Comparison of ENCODE assay signal across 1 cellular context in genomic region chr5:179698935-179699639, GRCh38.
TF ChIP-seq lines count a peak whose summit lies in the region.

A gene with protein sequence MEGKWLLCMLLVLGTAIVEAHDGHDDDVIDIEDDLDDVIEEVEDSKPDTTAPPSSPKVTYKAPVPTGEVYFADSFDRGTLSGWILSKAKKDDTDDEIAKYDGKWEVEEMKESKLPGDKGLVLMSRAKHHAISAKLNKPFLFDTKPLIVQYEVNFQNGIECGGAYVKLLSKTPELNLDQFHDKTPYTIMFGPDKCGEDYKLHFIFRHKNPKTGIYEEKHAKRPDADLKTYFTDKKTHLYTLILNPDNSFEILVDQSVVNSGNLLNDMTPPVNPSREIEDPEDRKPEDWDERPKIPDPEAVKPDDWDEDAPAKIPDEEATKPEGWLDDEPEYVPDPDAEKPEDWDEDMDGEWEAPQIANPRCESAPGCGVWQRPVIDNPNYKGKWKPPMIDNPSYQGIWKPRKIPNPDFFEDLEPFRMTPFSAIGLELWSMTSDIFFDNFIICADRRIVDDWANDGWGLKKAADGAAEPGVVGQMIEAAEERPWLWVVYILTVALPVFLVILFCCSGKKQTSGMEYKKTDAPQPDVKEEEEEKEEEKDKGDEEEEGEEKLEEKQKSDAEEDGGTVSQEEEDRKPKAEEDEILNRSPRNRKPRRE (plus strand): TSS chr5:179698967. CDS start chr5:179705682, 6,715 bp downstream.

TF ChIP-seq in HepG2, 621 proteins besides CTCF, POLR2A, EP300 and RAD21 (continued from another document and continues in another):
- TF ChIP-seq, protein P1, sequence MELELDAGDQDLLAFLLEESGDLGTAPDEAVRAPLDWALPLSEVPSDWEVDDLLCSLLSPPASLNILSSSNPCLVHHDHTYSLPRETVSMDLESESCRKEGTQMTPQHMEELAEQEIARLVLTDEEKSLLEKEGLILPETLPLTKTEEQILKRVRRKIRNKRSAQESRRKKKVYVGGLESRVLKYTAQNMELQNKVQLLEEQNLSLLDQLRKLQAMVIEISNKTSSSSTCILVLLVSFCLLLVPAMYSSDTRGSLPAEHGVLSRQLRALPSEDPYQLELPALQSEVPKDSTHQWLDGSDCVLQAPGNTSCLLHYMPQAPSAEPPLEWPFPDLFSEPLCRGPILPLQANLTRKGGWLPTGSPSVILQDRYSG (CRISPR knock-in tag; IDR thresholded peaks at IDR 0.05), result no peak; the same call in 1 of the 2 replicates
- TF ChIP-seq ELF4 (CRISPR knock-in tag; IDR thresholded peaks at IDR 0.05; ENCODE audit: borderline replicate concordance) (peak; percentile 51; the same call in 1 of the 2 replicates), NFE2L2 (IDR thresholded peaks at IDR 0.05; ENCODE audit: low read length) (no peak), DNMT3B (CRISPR knock-in tag; conservative IDR thresholded peaks at IDR 0.05) (no peak), ZNF839 (CRISPR knock-in tag; IDR thresholded peaks at IDR 0.05; ENCODE audit: borderline replicate concordance) (no peak), TAF1 (CRISPR knock-in tag; IDR thresholded peaks at IDR 0.05) (peak; percentile 94), HOXA3 (CRISPR knock-in tag; IDR thresholded peaks at IDR 0.05) (peak; percentile 6), ZMYM4 (CRISPR knock-in tag; IDR thresholded peaks at IDR 0.05) (peak; percentile 10; the same call in 1 of the 2 replicates), PHF20 (CRISPR knock-in tag; IDR thresholded peaks at IDR 0.05) (peak; percentile 30; the same call in 1 of the 2 replicates), GATAD2A (CRISPR knock-in tag; IDR thresholded peaks at IDR 0.05) (no peak), BATF2 (CRISPR knock-in tag; IDR thresholded peaks at IDR 0.05) (0 out of 2 replicates have a peak, but pooled peaks have one; percentile 51), DMTF1 (CRISPR knock-in tag; IDR thresholded peaks at IDR 0.05) (no peak), POLR2AphosphoS2 (IDR thresholded peaks at IDR 0.05; ENCODE audit: low read depth, low read length) (peak; percentile 84), ZNF720 (CRISPR knock-in tag; IDR thresholded peaks at IDR 0.05) (no peak), ZNF460 (CRISPR knock-in tag; IDR thresholded peaks at IDR 0.05; ENCODE audit: borderline replicate concordance) (no peak), XBP1 (CRISPR knock-in tag; IDR thresholded peaks at IDR 0.05) (no peak; the same call in 1 of the 2 replicates), ARNTL (CRISPR knock-in tag; IDR thresholded peaks at IDR 0.05) (peak; percentile 90), MBNL3 (CRISPR knock-in tag; conservative IDR thresholded peaks at IDR 0.05) (no peak), ZNF136 (CRISPR knock-in tag; IDR thresholded peaks at IDR 0.05; ENCODE audit: low read depth) (no peak), ZNF160 (CRISPR knock-in tag; IDR thresholded peaks at IDR 0.05) (no peak), ZBTB42 (CRISPR knock-in tag; IDR thresholded peaks at IDR 0.05) (peak; percentile 72), ZNF263 (CRISPR knock-in tag; IDR thresholded peaks at IDR 0.05) (no peak; the same call in 1 of the 2 replicates), ZNF275 (CRISPR knock-in tag; IDR thresholded peaks at IDR 0.05; ENCODE audit: borderline replicate concordance) (peak; percentile 31; the same call in 1 of the 2 replicates), ZNF121 (CRISPR knock-in tag; IDR thresholded peaks at IDR 0.05) (peak; percentile 58), HCFC1 (IDR thresholded peaks at IDR 0.05; ENCODE audit: low read depth, low read length) (no peak), ZNF552 (CRISPR knock-in tag; IDR thresholded peaks at IDR 0.05; ENCODE audit: borderline replicate concordance) (no peak), ZNF547 (CRISPR knock-in tag; IDR thresholded peaks at IDR 0.05) (no peak; the same call in 1 of the 2 replicates), CEBPZ (IDR thresholded peaks at IDR 0.05; ENCODE audit: low read length) (no peak), ZNF589 (CRISPR knock-in tag; conservative IDR thresholded peaks at IDR 0.05) (0 out of 2 replicates have a peak, but pooled peaks have one; percentile 78), ZNF34 (CRISPR knock-in tag; IDR thresholded peaks at IDR 0.05; ENCODE audit: borderline replicate concordance) (no peak), ATF1 (CRISPR knock-in tag; IDR thresholded peaks at IDR 0.05) (no peak), NFYB (CRISPR knock-in tag; IDR thresholded peaks at IDR 0.05) (no peak), ZNF10 (CRISPR knock-in tag; IDR thresholded peaks at IDR 0.05; ENCODE audit: borderline replicate concordance, low read depth) (no peak), ZNF841 (CRISPR knock-in tag; IDR thresholded peaks at IDR 0.05; ENCODE audit: borderline replicate concordance) (no peak), NR1H2 (CRISPR knock-in tag; IDR thresholded peaks at IDR 0.05; ENCODE audit: borderline replicate concordance, low read depth) (0 out of 2 replicates have a peak, but pooled peaks have one; percentile 64), RAD51 (IDR thresholded peaks at IDR 0.05; ENCODE audit: borderline replicate concordance) (no peak), HNRNPL (IDR thresholded peaks at IDR 0.05; ENCODE audit: low read depth, low read length) (no peak)
- TF ChIP-seq, protein P2, sequence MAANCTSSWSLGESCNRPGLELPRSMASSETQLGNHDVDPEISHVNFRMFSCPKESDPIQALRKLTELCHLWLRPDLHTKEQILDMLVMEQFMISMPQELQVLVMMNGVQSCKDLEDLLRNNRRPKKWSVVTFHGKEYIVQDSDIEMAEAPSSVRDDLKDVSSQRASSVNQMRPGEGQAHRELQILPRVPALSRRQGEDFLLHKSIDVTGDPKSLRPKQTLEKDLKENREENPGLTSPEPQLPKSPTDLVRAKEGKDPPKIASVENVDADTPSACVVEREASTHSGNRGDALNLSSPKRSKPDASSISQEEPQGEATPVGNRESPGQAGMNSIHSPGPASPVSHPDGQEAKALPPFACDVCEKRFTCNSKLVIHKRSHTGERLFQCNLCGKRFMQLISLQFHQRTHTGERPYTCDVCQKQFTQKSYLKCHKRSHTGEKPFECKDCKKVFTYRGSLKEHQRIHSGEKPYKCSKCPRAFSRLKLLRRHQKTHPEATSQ (CRISPR knock-in tag; IDR thresholded peaks at IDR 0.05; ENCODE audit: borderline replicate concordance), result no peak
- TF ChIP-seq, protein P3, sequence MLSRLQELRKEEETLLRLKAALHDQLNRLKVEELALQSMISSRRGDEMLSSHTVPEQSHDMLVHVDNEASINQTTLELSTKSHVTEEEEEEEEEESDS (CRISPR knock-in tag; IDR thresholded peaks at IDR 0.05; ENCODE audit: borderline replicate concordance), result no peak; the same call in 1 of the 2 replicates
- TF ChIP-seq, protein P4, sequence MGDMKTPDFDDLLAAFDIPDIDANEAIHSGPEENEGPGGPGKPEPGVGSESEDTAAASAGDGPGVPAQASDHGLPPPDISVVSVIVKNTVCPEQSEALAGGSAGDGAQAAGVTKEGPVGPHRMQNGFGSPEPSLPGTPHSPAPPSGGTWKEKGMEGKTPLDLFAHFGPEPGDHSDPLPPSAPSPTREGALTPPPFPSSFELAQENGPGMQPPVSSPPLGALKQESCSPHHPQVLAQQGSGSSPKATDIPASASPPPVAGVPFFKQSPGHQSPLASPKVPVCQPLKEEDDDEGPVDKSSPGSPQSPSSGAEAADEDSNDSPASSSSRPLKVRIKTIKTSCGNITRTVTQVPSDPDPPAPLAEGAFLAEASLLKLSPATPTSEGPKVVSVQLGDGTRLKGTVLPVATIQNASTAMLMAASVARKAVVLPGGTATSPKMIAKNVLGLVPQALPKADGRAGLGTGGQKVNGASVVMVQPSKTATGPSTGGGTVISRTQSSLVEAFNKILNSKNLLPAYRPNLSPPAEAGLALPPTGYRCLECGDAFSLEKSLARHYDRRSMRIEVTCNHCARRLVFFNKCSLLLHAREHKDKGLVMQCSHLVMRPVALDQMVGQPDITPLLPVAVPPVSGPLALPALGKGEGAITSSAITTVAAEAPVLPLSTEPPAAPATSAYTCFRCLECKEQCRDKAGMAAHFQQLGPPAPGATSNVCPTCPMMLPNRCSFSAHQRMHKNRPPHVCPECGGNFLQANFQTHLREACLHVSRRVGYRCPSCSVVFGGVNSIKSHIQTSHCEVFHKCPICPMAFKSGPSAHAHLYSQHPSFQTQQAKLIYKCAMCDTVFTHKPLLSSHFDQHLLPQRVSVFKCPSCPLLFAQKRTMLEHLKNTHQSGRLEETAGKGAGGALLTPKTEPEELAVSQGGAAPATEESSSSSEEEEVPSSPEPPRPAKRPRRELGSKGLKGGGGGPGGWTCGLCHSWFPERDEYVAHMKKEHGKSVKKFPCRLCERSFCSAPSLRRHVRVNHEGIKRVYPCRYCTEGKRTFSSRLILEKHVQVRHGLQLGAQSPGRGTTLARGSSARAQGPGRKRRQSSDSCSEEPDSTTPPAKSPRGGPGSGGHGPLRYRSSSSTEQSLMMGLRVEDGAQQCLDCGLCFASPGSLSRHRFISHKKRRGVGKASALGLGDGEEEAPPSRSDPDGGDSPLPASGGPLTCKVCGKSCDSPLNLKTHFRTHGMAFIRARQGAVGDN (CRISPR knock-in tag; IDR thresholded peaks at IDR 0.05), result peak; percentile 94
- TF ChIP-seq, protein P5, sequence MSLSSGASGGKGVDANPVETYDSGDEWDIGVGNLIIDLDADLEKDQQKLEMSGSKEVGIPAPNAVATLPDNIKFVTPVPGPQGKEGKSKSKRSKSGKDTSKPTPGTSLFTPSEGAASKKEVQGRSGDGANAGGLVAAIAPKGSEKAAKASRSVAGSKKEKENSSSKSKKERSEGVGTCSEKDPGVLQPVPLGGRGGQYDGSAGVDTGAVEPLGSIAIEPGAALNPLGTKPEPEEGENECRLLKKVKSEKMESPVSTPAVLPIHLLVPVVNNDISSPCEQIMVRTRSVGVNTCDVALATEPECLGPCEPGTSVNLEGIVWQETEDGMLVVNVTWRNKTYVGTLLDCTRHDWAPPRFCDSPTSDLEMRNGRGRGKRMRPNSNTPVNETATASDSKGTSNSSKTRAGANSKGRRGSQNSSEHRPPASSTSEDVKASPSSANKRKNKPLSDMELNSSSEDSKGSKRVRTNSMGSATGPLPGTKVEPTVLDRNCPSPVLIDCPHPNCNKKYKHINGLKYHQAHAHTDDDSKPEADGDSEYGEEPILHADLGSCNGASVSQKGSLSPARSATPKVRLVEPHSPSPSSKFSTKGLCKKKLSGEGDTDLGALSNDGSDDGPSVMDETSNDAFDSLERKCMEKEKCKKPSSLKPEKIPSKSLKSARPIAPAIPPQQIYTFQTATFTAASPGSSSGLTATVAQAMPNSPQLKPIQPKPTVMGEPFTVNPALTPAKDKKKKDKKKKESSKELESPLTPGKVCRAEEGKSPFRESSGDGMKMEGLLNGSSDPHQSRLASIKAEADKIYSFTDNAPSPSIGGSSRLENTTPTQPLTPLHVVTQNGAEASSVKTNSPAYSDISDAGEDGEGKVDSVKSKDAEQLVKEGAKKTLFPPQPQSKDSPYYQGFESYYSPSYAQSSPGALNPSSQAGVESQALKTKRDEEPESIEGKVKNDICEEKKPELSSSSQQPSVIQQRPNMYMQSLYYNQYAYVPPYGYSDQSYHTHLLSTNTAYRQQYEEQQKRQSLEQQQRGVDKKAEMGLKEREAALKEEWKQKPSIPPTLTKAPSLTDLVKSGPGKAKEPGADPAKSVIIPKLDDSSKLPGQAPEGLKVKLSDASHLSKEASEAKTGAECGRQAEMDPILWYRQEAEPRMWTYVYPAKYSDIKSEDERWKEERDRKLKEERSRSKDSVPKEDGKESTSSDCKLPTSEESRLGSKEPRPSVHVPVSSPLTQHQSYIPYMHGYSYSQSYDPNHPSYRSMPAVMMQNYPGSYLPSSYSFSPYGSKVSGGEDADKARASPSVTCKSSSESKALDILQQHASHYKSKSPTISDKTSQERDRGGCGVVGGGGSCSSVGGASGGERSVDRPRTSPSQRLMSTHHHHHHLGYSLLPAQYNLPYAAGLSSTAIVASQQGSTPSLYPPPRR (CRISPR knock-in tag; IDR thresholded peaks at IDR 0.05; ENCODE audit: borderline replicate concordance), result no peak
